ENCODE assay signal across 26 cellular contexts in the genomic region with DNA sequence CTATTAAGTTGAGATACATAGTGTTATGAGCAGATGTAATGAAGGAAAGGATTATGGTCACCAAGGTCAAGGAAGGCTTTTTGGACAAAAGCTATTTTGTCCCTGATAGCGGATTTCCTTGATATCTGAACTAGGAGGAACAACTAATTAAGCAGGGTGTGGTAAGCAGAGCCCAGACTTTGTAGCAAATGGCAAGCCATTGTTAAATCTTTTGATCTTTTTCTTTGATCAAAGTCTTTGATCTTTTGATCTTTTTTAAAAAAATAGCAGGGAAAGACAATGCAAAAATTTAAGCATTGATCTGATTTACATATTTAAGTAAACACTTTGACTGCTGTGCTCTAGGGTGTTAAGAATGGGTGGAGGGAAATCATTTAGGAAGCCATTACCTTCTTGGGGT.
"Had no signal": no experiment of that assay in that cellular context is flagged by ENCODE, and none has a peak within 500 bp of the region (broad histone marks: within the 10 kb centered on the region; RNA-seq: fewer than 3 reads in every experiment).

No MANE protein-coding gene starts in this region.

- H3K36me3 Mint-ChIP-seq: naive thymus-derived CD4-positive, alpha-beta T cell; natural killer cell had no signal

- H3K4me1 ChIP-seq: esophagus squamous epithelium, gastrocnemius medialis, heart right ventricle, left lung, lower lobe of right lung had no signal

- H3K27ac ChIP-seq: epithelial cell of prostate, esophagus squamous epithelium, gastrocnemius medialis, heart right ventricle, left lung, lower lobe of right lung had no signal

- H3K9me3 ChIP-seq: esophagus squamous epithelium, gastrocnemius medialis, heart right ventricle, lower lobe of right lung had no signal

- H3K4me3 Mint-ChIP-seq: dendritic cell treated with granulocyte-macrophage colony-stimulating factor and Interleukin-4, amounts not matched to agents 40 ng/mL and 50 ng/mL, for 4 days; effector memory CD8-positive, alpha-beta T cell; endodermal cell; naive thymus-derived CD4-positive, alpha-beta T cell; natural killer cell had no signal

- DNase-seq: cortex of kidney; effector CD8-positive, alpha-beta T cell; effector memory CD8-positive, alpha-beta T cell; endodermal cell; erythroblast; esophagus squamous epithelium; foreskin fibroblast; gastrocnemius medialis; glutamatergic neuron; head of caudate nucleus; heart right ventricle; hippocampal formation; left cardiac atrium; left lung; left ventricle myocardium superior; lower lobe of right lung; mesenchymal stem cell; midbrain; naive thymus-derived CD4-positive, alpha-beta T cell; natural killer cell had no signal

- H3K4me3 ChIP-seq: esophagus squamous epithelium, gastrocnemius medialis, heart right ventricle, left lung, lower lobe of right lung had no signal

- ATAC-seq: effector memory CD8-positive, alpha-beta T cell; esophagus mucosa; gastrocnemius medialis; heart right ventricle; left cardiac atrium; left lung; left ventricle myocardium superior; lower lobe of right lung; naive thymus-derived CD4-positive, alpha-beta T cell; natural killer cell had no signal

- H3K36me3 ChIP-seq: esophagus squamous epithelium, gastrocnemius medialis, heart right ventricle, left lung, lower lobe of right lung had no signal

- FAIRE-seq: endometrium, islet of Langerhans, keratinocyte had no signal

- H3K27ac Mint-ChIP-seq: dendritic cell treated with granulocyte-macrophage colony-stimulating factor and Interleukin-4, amounts not matched to agents 40 ng/mL and 50 ng/mL, for 4 days; effector memory CD8-positive, alpha-beta T cell; endodermal cell; naive thymus-derived CD4-positive, alpha-beta T cell; natural killer cell had no signal

- H3K27me3 ChIP-seq: esophagus squamous epithelium, gastrocnemius medialis, heart right ventricle, left lung had no signal

- H3K9me3 Mint-ChIP-seq: dendritic cell treated with granulocyte-macrophage colony-stimulating factor and Interleukin-4, amounts not matched to agents 40 ng/mL and 50 ng/mL, for 4 days; effector memory CD8-positive, alpha-beta T cell; endodermal cell had no signal

- H3K27me3 Mint-ChIP-seq: dendritic cell treated with granulocyte-macrophage colony-stimulating factor and Interleukin-4, amounts not matched to agents 40 ng/mL and 50 ng/mL, for 4 days; effector memory CD8-positive, alpha-beta T cell; naive thymus-derived CD4-positive, alpha-beta T cell had no signal
